In the genomic region with DNA sequence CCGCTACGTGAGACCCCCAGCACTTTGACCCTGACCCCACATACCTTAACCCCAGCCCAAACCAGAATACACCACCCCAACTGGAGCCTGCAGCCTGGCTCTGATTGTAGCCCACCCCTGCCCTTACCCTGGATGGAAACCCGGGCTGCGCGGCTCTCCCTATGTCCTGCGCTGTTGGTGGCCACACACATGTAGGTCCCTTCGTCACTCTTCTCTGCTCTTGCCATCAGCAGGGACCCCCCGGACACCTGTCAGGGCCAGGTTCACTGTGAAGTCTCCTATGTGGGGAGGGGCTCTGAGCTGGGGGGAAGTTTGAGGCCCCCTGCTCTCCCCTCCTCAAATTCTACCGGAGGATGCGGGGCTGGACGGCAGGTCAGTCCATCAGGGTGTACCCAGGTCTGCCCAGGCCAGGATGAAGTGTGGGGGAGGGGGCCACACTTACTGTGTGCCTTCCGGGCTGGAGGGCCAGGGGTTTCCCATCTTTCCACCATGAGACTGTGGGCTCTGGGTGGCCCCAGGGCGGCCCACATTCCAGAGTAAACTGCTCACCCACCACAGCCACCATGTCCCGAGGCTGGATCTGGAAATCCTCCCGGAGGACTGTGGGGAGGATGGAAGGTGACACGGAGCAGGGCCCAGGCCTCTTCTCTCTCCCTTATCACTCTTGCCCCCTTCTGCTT, we compare ENCODE assay signal across 1 cellular context.
TF ChIP-seq lines count a peak whose summit lies in the region.

No MANE protein-coding gene starts in this region.

TF ChIP-seq in SK-N-SH treated with all-trans-retinoic acid at 6 μM for 48 hours, 23 proteins besides CTCF, POLR2A, EP300 and RAD21:
- TF ChIP-seq, protein P1, sequence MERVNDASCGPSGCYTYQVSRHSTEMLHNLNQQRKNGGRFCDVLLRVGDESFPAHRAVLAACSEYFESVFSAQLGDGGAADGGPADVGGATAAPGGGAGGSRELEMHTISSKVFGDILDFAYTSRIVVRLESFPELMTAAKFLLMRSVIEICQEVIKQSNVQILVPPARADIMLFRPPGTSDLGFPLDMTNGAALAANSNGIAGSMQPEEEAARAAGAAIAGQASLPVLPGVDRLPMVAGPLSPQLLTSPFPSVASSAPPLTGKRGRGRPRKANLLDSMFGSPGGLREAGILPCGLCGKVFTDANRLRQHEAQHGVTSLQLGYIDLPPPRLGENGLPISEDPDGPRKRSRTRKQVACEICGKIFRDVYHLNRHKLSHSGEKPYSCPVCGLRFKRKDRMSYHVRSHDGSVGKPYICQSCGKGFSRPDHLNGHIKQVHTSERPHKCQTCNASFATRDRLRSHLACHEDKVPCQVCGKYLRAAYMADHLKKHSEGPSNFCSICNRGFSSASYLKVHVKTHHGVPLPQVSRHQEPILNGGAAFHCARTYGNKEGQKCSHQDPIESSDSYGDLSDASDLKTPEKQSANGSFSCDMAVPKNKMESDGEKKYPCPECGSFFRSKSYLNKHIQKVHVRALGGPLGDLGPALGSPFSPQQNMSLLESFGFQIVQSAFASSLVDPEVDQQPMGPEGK (CRISPR knock-in tag; IDR thresholded peaks at IDR 0.05; ENCODE audit: borderline replicate concordance): no peak
- TF ChIP-seq, protein P2, sequence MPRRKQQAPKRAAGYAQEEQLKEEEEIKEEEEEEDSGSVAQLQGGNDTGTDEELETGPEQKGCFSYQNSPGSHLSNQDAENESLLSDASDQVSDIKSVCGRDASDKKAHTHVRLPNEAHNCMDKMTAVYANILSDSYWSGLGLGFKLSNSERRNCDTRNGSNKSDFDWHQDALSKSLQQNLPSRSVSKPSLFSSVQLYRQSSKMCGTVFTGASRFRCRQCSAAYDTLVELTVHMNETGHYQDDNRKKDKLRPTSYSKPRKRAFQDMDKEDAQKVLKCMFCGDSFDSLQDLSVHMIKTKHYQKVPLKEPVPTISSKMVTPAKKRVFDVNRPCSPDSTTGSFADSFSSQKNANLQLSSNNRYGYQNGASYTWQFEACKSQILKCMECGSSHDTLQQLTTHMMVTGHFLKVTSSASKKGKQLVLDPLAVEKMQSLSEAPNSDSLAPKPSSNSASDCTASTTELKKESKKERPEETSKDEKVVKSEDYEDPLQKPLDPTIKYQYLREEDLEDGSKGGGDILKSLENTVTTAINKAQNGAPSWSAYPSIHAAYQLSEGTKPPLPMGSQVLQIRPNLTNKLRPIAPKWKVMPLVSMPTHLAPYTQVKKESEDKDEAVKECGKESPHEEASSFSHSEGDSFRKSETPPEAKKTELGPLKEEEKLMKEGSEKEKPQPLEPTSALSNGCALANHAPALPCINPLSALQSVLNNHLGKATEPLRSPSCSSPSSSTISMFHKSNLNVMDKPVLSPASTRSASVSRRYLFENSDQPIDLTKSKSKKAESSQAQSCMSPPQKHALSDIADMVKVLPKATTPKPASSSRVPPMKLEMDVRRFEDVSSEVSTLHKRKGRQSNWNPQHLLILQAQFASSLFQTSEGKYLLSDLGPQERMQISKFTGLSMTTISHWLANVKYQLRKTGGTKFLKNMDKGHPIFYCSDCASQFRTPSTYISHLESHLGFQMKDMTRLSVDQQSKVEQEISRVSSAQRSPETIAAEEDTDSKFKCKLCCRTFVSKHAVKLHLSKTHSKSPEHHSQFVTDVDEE (CRISPR knock-in tag; IDR thresholded peaks at IDR 0.05): no peak
- TF ChIP-seq, protein P3, sequence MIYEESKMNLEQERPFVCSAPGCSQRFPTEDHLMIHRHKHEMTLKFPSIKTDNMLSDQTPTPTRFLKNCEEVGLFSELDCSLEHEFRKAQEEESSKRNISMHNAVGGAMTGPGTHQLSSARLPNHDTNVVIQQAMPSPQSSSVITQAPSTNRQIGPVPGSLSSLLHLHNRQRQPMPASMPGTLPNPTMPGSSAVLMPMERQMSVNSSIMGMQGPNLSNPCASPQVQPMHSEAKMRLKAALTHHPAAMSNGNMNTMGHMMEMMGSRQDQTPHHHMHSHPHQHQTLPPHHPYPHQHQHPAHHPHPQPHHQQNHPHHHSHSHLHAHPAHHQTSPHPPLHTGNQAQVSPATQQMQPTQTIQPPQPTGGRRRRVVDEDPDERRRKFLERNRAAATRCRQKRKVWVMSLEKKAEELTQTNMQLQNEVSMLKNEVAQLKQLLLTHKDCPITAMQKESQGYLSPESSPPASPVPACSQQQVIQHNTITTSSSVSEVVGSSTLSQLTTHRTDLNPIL (CRISPR knock-in tag; IDR thresholded peaks at IDR 0.05; ENCODE audit: low read depth): no peak
